8 cellular contexts compared by ENCODE assay signal in genomic region chr11:67267188-67268035, GRCh38. TPM values are rescaled to one million over a fixed set of nuclear protein-coding genes. Genes with fewer than 3 reads are reported as not detected.
DNase-seq lines count a peak whose midpoint lies in the region; ATAC-seq lines count a peak whose summit lies in the region.

No MANE protein-coding gene starts in this region.

- H3K27ac Mint-ChIP-seq in activated naive CD8-positive, alpha-beta T cell treated with anti-CD3 and anti-CD28 coated beads, Interleukin-2, amount 50 U/mL, for 24 hours: peak overlapping the region; percentile 100
- peak overlapping the region; percentile 96 for H3K27ac Mint-ChIP-seq in stimulated activated memory B cell treated with anti-CD40 and anti-IgM and Interleukin-4, amounts not matched to agents 10 μg/mL and 1 μg/mL and 100 μg/mL, for 72 hours

- H3K9ac ChIP-seq in iPS-18a (ENCODE audit: low read length): peak overlapping the region; percentile 29

- H3K27me3 ChIP-seq in iPS-18a (ENCODE audit: control insufficient read depth, insufficient read depth, low read length): peaks cover 20% of the 10 kb centered on the region

- DNase-seq in COLO668 (lab: John Stamatoyannopoulos, UW; ENCODE audit: unreplicated experiment) (peak; percentile 81), NCI-H345 (lab: John Stamatoyannopoulos, UW) (no peak), NCI-H524 (lab: John Stamatoyannopoulos, UW) (no peak), NCI-H446 treated with DMSO at 0.1 percent for 48 hours (lab: John Stamatoyannopoulos, UW) (no peak)
- no peak for DNase-seq in Jurkat, Clone E6-1 (ENCODE audit: low read depth, low spot score)
- DNase-seq in activated naive CD8-positive, alpha-beta T cell treated with anti-CD3 and anti-CD28 coated beads, Interleukin-2, amount 50 U/mL, for 24 hours: no peak

- no peak overlapping the region for H3K27ac ChIP-seq in iPS-18a (ENCODE audit: low read length)

- H3K9me3 Mint-ChIP-seq in activated naive CD8-positive, alpha-beta T cell treated with anti-CD3 and anti-CD28 coated beads, Interleukin-2, amount 50 U/mL, for 24 hours: no peaks in the 10 kb centered on the region
- H3K9me3 Mint-ChIP-seq in stimulated activated memory B cell treated with anti-CD40 and anti-IgM and Interleukin-4, amounts not matched to agents 10 μg/mL and 1 μg/mL and 100 μg/mL, for 72 hours: no peaks in the 10 kb centered on the region

- H3K4me1 ChIP-seq in iPS-18a (ENCODE audit: control insufficient read depth, low read depth, low read length): peaks cover 19% of the 10 kb centered on the region

- peaks cover 2% of the 10 kb centered on the region for H3K27me3 Mint-ChIP-seq in activated naive CD8-positive, alpha-beta T cell treated with anti-CD3 and anti-CD28 coated beads, Interleukin-2, amount 50 U/mL, for 24 hours
- no peaks in the 10 kb centered on the region for H3K27me3 Mint-ChIP-seq in stimulated activated memory B cell treated with anti-CD40 and anti-IgM and Interleukin-4, amounts not matched to agents 10 μg/mL and 1 μg/mL and 100 μg/mL, for 72 hours

- peaks cover 43% of the 10 kb centered on the region for H3K36me3 Mint-ChIP-seq in activated naive CD8-positive, alpha-beta T cell treated with anti-CD3 and anti-CD28 coated beads, Interleukin-2, amount 50 U/mL, for 24 hours (ENCODE audit: low read depth)
- H3K36me3 Mint-ChIP-seq in stimulated activated memory B cell treated with anti-CD40 and anti-IgM and Interleukin-4, amounts not matched to agents 10 μg/mL and 1 μg/mL and 100 μg/mL, for 72 hours: peaks cover 44% of the 10 kb centered on the region

- ATAC-seq in activated naive CD8-positive, alpha-beta T cell treated with anti-CD3 and anti-CD28 coated beads, Interleukin-2, amount 50 U/mL, for 24 hours: no peak
- ATAC-seq in stimulated activated memory B cell treated with anti-CD40 and anti-IgM and Interleukin-4, amounts not matched to agents 10 μg/mL and 1 μg/mL and 100 μg/mL, for 72 hours: peak; percentile 9

- peaks cover 3% of the 10 kb centered on the region for H3K36me3 ChIP-seq in iPS-18a (ENCODE audit: control insufficient read depth, low read depth, low read length)

- H3K4me3 Mint-ChIP-seq in activated naive CD8-positive, alpha-beta T cell treated with anti-CD3 and anti-CD28 coated beads, Interleukin-2, amount 50 U/mL, for 24 hours: peak overlapping the region; percentile 95
- H3K4me3 Mint-ChIP-seq in stimulated activated memory B cell treated with anti-CD40 and anti-IgM and Interleukin-4, amounts not matched to agents 10 μg/mL and 1 μg/mL and 100 μg/mL, for 72 hours: peak overlapping the region; percentile 93

- H3K9me3 ChIP-seq in iPS-18a (ENCODE audit: control insufficient read depth, low read depth, low read length): no peaks in the 10 kb centered on the region

- peak overlapping the region; percentile 89 for H3K4me3 ChIP-seq in Jurkat, Clone E6-1 (ENCODE audit: low read length)
- peak overlapping the region; percentile 68 for H3K4me3 ChIP-seq in iPS-18a (ENCODE audit: low read length)

- H3K4me1 Mint-ChIP-seq in activated naive CD8-positive, alpha-beta T cell treated with anti-CD3 and anti-CD28 coated beads, Interleukin-2, amount 50 U/mL, for 24 hours: peaks cover 86% of the 10 kb centered on the region
- H3K4me1 Mint-ChIP-seq in stimulated activated memory B cell treated with anti-CD40 and anti-IgM and Interleukin-4, amounts not matched to agents 10 μg/mL and 1 μg/mL and 100 μg/mL, for 72 hours: peaks cover 79% of the 10 kb centered on the region

RNA-seq across cellular contexts. Expression of gene GRK2, which starts 1.1 kb away (rescaled TPM):
- polyA plus RNA-seq in Jurkat, Clone E6-1 (2012; ENCODE audit: insufficient read depth, insufficient read length): 140 TPM

RNA-seq across cellular contexts. Expression of gene ANKRD13D, which starts 21.7 kb away (rescaled TPM):
- polyA plus RNA-seq in Jurkat, Clone E6-1 (2012; ENCODE audit: insufficient read depth, insufficient read length): 58.7 TPM

RNA-seq across cellular contexts. Expression of gene SSH3, which starts 35.9 kb away (rescaled TPM):
- polyA plus RNA-seq in Jurkat, Clone E6-1 (2012; ENCODE audit: insufficient read depth, insufficient read length): 1.0 TPM
